In the genomic region with DNA sequence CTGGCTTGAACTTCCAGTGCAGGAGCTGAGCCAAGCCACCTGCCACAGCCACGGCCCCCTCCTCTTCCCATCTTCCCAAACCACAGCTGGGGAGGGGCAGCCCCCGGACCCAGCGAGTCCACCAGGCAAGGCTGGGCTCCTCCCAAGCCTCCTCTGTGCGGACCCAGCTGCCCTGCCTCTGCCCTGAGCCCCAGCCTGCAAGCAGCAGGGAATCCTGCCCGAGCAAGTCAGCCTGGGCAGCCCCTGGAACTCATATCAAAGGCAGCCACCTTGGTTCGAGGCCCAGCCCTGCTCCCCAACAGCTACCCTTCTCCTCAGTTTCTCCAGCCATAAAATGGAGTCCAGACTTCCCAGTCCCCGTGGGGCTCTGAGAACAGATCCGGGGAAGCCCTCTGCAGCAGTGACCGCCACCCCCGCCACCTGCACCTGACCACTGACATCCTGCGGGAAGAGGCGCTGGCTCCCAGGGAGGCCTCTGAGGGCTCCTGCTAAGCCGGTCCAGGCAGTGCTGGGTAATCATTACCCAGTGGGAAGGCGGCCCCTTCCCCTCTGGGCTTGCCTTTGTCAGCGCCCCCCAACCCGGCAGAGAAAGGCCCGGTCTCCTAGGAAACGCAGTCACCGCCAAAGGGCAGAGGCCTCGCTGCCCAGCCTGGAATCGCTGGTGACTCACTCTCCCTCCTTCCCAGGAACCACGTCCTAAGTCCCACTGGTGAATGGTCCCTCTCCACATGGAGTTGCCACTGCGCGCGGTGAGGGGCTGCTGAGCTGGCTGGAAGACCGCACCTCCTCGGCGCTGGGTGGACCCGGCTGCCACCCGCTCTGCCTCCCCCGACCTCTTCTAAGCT, we compare ENCODE assay signal across 1 cellular context.
TF ChIP-seq lines count a peak whose summit lies in the region.

No MANE protein-coding gene starts in this region.

TF ChIP-seq in HepG2, 621 proteins besides CTCF, POLR2A, EP300 and RAD21 (continued from another document and continues in another):
- peak; percentile 92 for TF ChIP-seq MXD4 (CRISPR knock-in tag; IDR thresholded peaks at IDR 0.05)
- TF ChIP-seq ZBTB49 (CRISPR knock-in tag; IDR thresholded peaks at IDR 0.05; ENCODE audit: borderline replicate concordance): no peak
- no peak for TF ChIP-seq GABPA (IDR thresholded peaks at IDR 0.05; ENCODE audit: low read depth, low read length)
- TF ChIP-seq GABPA (CRISPR knock-in tag; IDR thresholded peaks at IDR 0.05; ENCODE audit: low read depth): peak; percentile 74
- TF ChIP-seq NFKBIZ (CRISPR knock-in tag; IDR thresholded peaks at IDR 0.05): peak; percentile 31; the same call in 1 of the 2 replicates
- TF ChIP-seq, protein P1, sequence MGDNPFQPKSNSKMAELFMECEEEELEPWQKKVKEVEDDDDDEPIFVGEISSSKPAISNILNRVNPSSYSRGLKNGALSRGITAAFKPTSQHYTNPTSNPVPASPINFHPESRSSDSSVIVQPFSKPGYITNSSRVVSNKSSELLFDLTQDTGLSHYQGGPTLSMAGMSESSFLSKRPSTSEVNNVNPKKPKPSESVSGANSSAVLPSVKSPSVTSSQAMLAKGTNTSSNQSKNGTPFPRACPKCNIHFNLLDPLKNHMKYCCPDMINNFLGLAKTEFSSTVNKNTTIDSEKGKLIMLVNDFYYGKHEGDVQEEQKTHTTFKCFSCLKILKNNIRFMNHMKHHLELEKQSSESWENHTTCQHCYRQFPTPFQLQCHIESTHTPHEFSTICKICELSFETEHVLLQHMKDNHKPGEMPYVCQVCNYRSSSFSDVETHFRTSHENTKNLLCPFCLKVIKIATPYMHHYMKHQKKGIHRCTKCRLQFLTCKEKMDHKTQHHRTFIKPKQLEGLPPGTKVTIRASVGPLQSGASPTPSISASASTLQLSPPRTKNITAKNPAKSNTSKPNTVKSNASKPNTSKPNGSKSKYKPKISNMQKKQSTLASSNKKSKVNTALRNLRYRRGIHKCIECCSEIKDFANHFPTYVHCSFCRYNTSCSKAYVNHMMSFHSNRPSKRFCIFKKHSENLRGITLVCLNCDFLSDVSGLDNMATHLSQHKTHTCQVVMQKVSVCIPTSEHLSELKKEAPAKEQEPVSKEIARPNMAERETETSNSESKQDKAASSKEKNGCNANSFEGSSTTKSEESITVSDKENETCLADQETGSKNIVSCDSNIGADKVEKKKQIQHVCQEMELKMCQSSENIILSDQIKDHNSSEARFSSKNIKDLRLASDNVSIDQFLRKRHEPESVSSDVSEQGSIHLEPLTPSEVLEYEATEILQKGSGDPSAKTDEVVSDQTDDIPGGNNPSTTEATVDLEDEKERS (CRISPR knock-in tag; IDR thresholded peaks at IDR 0.05): no peak
- TF ChIP-seq SIN3B (IDR thresholded peaks at IDR 0.05; ENCODE audit: low read length): no peak
- no peak for TF ChIP-seq ZNF121 (CRISPR knock-in tag; IDR thresholded peaks at IDR 0.05)
- TF ChIP-seq NFATC3 (CRISPR knock-in tag; IDR thresholded peaks at IDR 0.05): no peak
- peak; percentile 61; the same call in 1 of the 2 replicates for TF ChIP-seq ZNF329 (CRISPR knock-in tag; IDR thresholded peaks at IDR 0.05; ENCODE audit: low read depth)
- TF ChIP-seq, protein P2, sequence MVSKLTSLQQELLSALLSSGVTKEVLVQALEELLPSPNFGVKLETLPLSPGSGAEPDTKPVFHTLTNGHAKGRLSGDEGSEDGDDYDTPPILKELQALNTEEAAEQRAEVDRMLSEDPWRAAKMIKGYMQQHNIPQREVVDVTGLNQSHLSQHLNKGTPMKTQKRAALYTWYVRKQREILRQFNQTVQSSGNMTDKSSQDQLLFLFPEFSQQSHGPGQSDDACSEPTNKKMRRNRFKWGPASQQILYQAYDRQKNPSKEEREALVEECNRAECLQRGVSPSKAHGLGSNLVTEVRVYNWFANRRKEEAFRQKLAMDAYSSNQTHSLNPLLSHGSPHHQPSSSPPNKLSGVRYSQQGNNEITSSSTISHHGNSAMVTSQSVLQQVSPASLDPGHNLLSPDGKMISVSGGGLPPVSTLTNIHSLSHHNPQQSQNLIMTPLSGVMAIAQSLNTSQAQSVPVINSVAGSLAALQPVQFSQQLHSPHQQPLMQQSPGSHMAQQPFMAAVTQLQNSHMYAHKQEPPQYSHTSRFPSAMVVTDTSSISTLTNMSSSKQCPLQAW (CRISPR knock-in tag; IDR thresholded peaks at IDR 0.05): peak; percentile 99
- TF ChIP-seq SKI (IDR thresholded peaks at IDR 0.05; ENCODE audit: partially characterized antibody): peak; percentile 43
- no peak for TF ChIP-seq MLXIP (CRISPR knock-in tag; IDR thresholded peaks at IDR 0.05; ENCODE audit: borderline replicate concordance)
- TF ChIP-seq, protein P3, sequence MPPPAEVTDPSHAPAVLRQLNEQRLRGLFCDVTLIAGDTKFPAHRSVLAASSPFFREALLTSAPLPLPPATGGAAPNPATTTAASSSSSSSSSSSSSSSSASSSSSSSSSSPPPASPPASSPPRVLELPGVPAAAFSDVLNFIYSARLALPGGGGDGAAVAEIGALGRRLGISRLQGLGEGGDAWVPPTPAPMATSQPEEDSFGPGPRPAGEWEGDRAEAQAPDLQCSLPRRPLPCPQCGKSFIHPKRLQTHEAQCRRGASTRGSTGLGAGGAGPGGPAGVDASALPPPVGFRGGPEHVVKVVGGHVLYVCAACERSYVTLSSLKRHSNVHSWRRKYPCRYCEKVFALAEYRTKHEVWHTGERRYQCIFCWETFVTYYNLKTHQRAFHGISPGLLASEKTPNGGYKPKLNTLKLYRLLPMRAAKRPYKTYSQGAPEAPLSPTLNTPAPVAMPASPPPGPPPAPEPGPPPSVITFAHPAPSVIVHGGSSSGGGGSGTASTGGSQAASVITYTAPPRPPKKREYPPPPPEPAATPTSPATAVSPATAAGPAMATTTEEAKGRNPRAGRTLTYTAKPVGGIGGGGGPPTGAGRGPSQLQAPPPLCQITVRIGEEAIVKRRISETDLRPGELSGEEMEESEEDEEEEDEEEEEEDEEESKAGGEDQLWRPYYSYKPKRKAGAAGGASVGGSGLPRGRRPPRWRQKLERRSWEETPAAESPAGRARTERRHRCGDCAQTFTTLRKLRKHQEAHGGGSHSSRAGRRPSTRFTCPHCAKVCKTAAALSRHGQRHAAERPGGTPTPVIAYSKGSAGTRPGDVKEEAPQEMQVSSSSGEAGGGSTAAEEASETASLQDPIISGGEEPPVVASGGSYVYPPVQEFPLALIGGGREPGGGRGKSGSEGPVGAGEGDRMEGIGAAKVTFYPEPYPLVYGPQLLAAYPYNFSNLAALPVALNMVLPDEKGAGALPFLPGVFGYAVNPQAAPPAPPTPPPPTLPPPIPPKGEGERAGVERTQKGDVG (CRISPR knock-in tag; IDR thresholded peaks at IDR 0.05; ENCODE audit: borderline replicate concordance): 0 out of 2 replicates have a peak, but pooled peaks have one; percentile 15
- no peak for TF ChIP-seq SYNCRIP (IDR thresholded peaks at IDR 0.05; ENCODE audit: insufficient read depth, low read depth, low read length)
- peak; percentile 76 for TF ChIP-seq RFX1 (IDR thresholded peaks at IDR 0.05)
- peak; percentile 71; the same call in 1 of the 2 replicates for TF ChIP-seq ZNF430 (CRISPR knock-in tag; IDR thresholded peaks at IDR 0.05)
- peak; percentile 82 for TF ChIP-seq RFX3 (CRISPR knock-in tag; IDR thresholded peaks at IDR 0.05)
- TF ChIP-seq NKX3-1 (CRISPR knock-in tag; IDR thresholded peaks at IDR 0.05): no peak
- TF ChIP-seq FLYWCH1 (CRISPR knock-in tag; IDR thresholded peaks at IDR 0.05): no peak
- TF ChIP-seq, protein P4, sequence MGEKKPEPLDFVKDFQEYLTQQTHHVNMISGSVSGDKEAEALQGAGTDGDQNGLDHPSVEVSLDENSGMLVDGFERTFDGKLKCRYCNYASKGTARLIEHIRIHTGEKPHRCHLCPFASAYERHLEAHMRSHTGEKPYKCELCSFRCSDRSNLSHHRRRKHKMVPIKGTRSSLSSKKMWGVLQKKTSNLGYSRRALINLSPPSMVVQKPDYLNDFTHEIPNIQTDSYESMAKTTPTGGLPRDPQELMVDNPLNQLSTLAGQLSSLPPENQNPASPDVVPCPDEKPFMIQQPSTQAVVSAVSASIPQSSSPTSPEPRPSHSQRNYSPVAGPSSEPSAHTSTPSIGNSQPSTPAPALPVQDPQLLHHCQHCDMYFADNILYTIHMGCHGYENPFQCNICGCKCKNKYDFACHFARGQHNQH (CRISPR knock-in tag; IDR thresholded peaks at IDR 0.05): no peak; the same call in 1 of the 2 replicates
- TF ChIP-seq, protein P5, sequence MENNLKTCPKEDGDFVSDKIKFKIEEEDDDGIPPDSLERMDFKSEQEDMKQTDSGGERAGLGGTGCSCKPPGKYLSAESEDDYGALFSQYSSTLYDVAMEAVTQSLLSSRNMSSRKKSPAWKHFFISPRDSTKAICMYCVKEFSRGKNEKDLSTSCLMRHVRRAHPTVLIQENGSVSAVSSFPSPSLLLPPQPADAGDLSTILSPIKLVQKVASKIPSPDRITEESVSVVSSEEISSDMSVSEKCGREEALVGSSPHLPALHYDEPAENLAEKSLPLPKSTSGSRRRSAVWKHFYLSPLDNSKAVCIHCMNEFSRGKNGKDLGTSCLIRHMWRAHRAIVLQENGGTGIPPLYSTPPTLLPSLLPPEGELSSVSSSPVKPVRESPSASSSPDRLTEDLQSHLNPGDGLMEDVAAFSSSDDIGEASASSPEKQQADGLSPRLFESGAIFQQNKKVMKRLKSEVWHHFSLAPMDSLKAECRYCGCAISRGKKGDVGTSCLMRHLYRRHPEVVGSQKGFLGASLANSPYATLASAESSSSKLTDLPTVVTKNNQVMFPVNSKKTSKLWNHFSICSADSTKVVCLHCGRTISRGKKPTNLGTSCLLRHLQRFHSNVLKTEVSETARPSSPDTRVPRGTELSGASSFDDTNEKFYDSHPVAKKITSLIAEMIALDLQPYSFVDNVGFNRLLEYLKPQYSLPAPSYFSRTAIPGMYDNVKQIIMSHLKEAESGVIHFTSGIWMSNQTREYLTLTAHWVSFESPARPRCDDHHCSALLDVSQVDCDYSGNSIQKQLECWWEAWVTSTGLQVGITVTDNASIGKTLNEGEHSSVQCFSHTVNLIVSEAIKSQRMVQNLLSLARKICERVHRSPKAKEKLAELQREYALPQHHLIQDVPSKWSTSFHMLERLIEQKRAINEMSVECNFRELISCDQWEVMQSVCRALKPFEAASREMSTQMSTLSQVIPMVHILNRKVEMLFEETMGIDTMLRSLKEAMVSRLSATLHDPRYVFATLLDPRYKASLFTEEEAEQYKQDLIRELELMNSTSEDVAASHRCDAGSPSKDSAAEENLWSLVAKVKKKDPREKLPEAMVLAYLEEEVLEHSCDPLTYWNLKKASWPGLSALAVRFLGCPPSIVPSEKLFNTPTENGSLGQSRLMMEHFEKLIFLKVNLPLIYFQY (CRISPR knock-in tag; IDR thresholded peaks at IDR 0.05; ENCODE audit: borderline replicate concordance): peak; percentile 34; the same call in 1 of the 2 replicates
- TF ChIP-seq MEIS2 (CRISPR knock-in tag; IDR thresholded peaks at IDR 0.05): 0 out of 2 replicates have a peak, but pooled peaks have one; percentile 3
- TF ChIP-seq ZNF7 (CRISPR knock-in tag; IDR thresholded peaks at IDR 0.05): no peak
- TF ChIP-seq ARNT2 (CRISPR knock-in tag; IDR thresholded peaks at IDR 0.05; ENCODE audit: low read depth): peak; percentile 65; the same call in 1 of the 2 replicates
- TF ChIP-seq ZNF513 (CRISPR knock-in tag; conservative IDR thresholded peaks at IDR 0.05): no peak
- TF ChIP-seq ZFP90 (CRISPR knock-in tag; IDR thresholded peaks at IDR 0.05; ENCODE audit: borderline replicate concordance): 0 out of 2 replicates have a peak, but pooled peaks have one; percentile 24
- TF ChIP-seq SMAD1 (CRISPR knock-in tag; IDR thresholded peaks at IDR 0.05; ENCODE audit: borderline replicate concordance, low read depth): 0 out of 2 replicates have a peak, but pooled peaks have one; percentile 26
- peak; percentile 66; the same call in 1 of the 2 replicates for TF ChIP-seq MED1 (CRISPR knock-in tag; IDR thresholded peaks at IDR 0.05)
- peak; percentile 32; the same call in 1 of the 2 replicates for TF ChIP-seq HNF4A (CRISPR knock-in tag; IDR thresholded peaks at IDR 0.05)
- TF ChIP-seq POLR2G (IDR thresholded peaks at IDR 0.05; ENCODE audit: low read depth, low read length): peak; percentile 66; the same call in 1 of the 2 replicates
